1 cellular context compared by ENCODE assay signal in the genomic region with DNA sequence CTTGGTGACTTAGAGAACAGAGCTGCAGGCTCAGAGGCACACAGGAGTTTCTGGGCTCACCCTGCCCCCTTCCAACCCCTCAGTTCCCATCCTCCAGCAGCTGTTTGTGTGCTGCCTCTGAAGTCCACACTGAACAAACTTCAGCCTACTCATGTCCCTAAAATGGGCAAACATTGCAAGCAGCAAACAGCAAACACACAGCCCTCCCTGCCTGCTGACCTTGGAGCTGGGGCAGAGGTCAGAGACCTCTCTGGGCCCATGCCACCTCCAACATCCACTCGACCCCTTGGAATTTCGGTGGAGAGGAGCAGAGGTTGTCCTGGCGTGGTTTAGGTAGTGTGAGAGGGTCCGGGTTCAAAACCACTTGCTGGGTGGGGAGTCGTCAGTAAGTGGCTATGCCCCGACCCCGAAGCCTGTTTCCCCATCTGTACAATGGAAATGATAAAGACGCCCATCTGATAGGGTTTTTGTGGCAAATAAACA.
A peak's percentile ranks its signal among the peaks of the same experiment; 100 is the strongest.
TF ChIP-seq lines count a peak whose summit lies in the region.

No MANE protein-coding gene starts in this region.

TF ChIP-seq in HepG2, 621 proteins besides CTCF, POLR2A, EP300 and RAD21 (continued from another document and continues in another):
- TF ChIP-seq ZNF234 (CRISPR knock-in tag; conservative IDR thresholded peaks at IDR 0.05) (no peak), CREB1 (IDR thresholded peaks at IDR 0.05) (no peak), CREB1 (CRISPR knock-in tag; IDR thresholded peaks at IDR 0.05) (peak; percentile 77), LCORL (IDR thresholded peaks at IDR 0.05) (peak; percentile 82), LCORL (CRISPR knock-in tag; IDR thresholded peaks at IDR 0.05) (peak; percentile 100), SALL1 (CRISPR knock-in tag; IDR thresholded peaks at IDR 0.05) (peak; percentile 99), PRMT3 (CRISPR knock-in tag; IDR thresholded peaks at IDR 0.05; ENCODE audit: borderline replicate concordance, low read depth) (peak; percentile 49; the same call in 1 of the 2 replicates), ERF (CRISPR knock-in tag; IDR thresholded peaks at IDR 0.05) (peak; percentile 93), ATF1 (CRISPR knock-in tag; IDR thresholded peaks at IDR 0.05) (peak; percentile 74), RARA (CRISPR knock-in tag; IDR thresholded peaks at IDR 0.05) (peak; percentile 99), TFDP2 (CRISPR knock-in tag; IDR thresholded peaks at IDR 0.05) (peak; percentile 57; the same call in 1 of the 2 replicates), HNF4G (IDR thresholded peaks at IDR 0.05; ENCODE audit: borderline replicate concordance, low read depth, low read length) (peak; percentile 98), HNF4G (CRISPR knock-in tag; IDR thresholded peaks at IDR 0.05; ENCODE audit: borderline replicate concordance, low read depth) (peak; percentile 97), KDM5A (IDR thresholded peaks at IDR 0.05; ENCODE audit: borderline replicate concordance, low read length) (no peak), ZNF30 (CRISPR knock-in tag; IDR thresholded peaks at IDR 0.05) (no peak), HOXA3 (CRISPR knock-in tag; IDR thresholded peaks at IDR 0.05) (peak; percentile 91), FOXO1 (CRISPR knock-in tag; IDR thresholded peaks at IDR 0.05) (peak; percentile 100), BHLHE40 (IDR thresholded peaks at IDR 0.05; ENCODE audit: low read length) (peak; percentile 57), ZNF552 (CRISPR knock-in tag; IDR thresholded peaks at IDR 0.05; ENCODE audit: borderline replicate concordance) (peak; percentile 39; the same call in 1 of the 2 replicates), PAWR (CRISPR knock-in tag; IDR thresholded peaks at IDR 0.05; ENCODE audit: borderline replicate concordance) (no peak; the same call in 1 of the 2 replicates), HDAC2 (CRISPR knock-in tag; IDR thresholded peaks at IDR 0.05) (peak; percentile 99), RFXANK (CRISPR knock-in tag; IDR thresholded peaks at IDR 0.05) (peak; percentile 96), ZSCAN22 (CRISPR knock-in tag; IDR thresholded peaks at IDR 0.05) (0 out of 2 replicates have a peak, but pooled peaks have one; percentile 37), FOXP4 (CRISPR knock-in tag; IDR thresholded peaks at IDR 0.05) (peak; percentile 99), MEIS2 (CRISPR knock-in tag; IDR thresholded peaks at IDR 0.05) (peak; percentile 71; the same call in 1 of the 2 replicates), PHF5A (CRISPR knock-in tag; IDR thresholded peaks at IDR 0.05; ENCODE audit: low read depth, unreplicated experiment) (peak; percentile 98), ZNF768 (CRISPR knock-in tag; IDR thresholded peaks at IDR 0.05) (peak; percentile 67), SNAI1 (CRISPR knock-in tag; IDR thresholded peaks at IDR 0.05; ENCODE audit: borderline replicate concordance) (no peak), NR2F1 (CRISPR knock-in tag; IDR thresholded peaks at IDR 0.05) (peak; percentile 99 to 100), MBNL3 (CRISPR knock-in tag; conservative IDR thresholded peaks at IDR 0.05) (no peak), ATF2 (CRISPR knock-in tag; IDR thresholded peaks at IDR 0.05) (peak; percentile 91), TARDBP (CRISPR knock-in tag; IDR thresholded peaks at IDR 0.05) (peak; percentile 97), ZNF577 (CRISPR knock-in tag; IDR thresholded peaks at IDR 0.05; ENCODE audit: borderline replicate concordance, low read depth) (no peak), ZNF468 (CRISPR knock-in tag; IDR thresholded peaks at IDR 0.05) (no peak), IRF1 (CRISPR knock-in tag; IDR thresholded peaks at IDR 0.05; ENCODE audit: low read depth) (no peak), CC2D1A (CRISPR knock-in tag; IDR thresholded peaks at IDR 0.05) (no peak), ZNF672 (CRISPR knock-in tag; IDR thresholded peaks at IDR 0.05) (no peak), TRAFD1 (CRISPR knock-in tag; IDR thresholded peaks at IDR 0.05; ENCODE audit: borderline replicate concordance) (no peak), ZXDC (CRISPR knock-in tag; IDR thresholded peaks at IDR 0.05) (peak; percentile 65; the same call in 1 of the 2 replicates), NKX3-1 (CRISPR knock-in tag; IDR thresholded peaks at IDR 0.05) (0 out of 2 replicates have a peak, but pooled peaks have one; percentile 25), GLMP (CRISPR knock-in tag; IDR thresholded peaks at IDR 0.05; ENCODE audit: borderline replicate concordance) (no peak), TGIF2 (CRISPR knock-in tag; IDR thresholded peaks at IDR 0.05) (peak; percentile 52; the same call in 1 of the 2 replicates), ZNF160 (CRISPR knock-in tag; IDR thresholded peaks at IDR 0.05) (0 out of 2 replicates have a peak, but pooled peaks have one; percentile 58), ZNF501 (CRISPR knock-in tag; IDR thresholded peaks at IDR 0.05) (no peak), ZNF383 (CRISPR knock-in tag; IDR thresholded peaks at IDR 0.05; ENCODE audit: borderline replicate concordance) (no peak)
- TF ChIP-seq, protein P1, sequence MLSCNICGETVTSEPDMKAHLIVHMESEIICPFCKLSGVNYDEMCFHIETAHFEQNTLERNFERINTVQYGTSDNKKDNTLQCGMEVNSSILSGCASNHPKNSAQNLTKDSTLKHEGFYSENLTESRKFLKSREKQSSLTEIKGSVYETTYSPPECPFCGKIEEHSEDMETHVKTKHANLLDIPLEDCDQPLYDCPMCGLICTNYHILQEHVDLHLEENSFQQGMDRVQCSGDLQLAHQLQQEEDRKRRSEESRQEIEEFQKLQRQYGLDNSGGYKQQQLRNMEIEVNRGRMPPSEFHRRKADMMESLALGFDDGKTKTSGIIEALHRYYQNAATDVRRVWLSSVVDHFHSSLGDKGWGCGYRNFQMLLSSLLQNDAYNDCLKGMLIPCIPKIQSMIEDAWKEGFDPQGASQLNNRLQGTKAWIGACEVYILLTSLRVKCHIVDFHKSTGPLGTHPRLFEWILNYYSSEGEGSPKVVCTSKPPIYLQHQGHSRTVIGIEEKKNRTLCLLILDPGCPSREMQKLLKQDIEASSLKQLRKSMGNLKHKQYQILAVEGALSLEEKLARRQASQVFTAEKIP (CRISPR knock-in tag; IDR thresholded peaks at IDR 0.05; ENCODE audit: borderline replicate concordance): no peak
- TF ChIP-seq, protein P2, sequence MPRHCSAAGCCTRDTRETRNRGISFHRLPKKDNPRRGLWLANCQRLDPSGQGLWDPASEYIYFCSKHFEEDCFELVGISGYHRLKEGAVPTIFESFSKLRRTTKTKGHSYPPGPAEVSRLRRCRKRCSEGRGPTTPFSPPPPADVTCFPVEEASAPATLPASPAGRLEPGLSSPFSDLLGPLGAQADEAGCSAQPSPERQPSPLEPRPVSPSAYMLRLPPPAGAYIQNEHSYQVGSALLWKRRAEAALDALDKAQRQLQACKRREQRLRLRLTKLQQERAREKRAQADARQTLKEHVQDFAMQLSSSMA (CRISPR knock-in tag; IDR thresholded peaks at IDR 0.05): peak; percentile 42; the same call in 1 of the 2 replicates
- TF ChIP-seq, protein P3, sequence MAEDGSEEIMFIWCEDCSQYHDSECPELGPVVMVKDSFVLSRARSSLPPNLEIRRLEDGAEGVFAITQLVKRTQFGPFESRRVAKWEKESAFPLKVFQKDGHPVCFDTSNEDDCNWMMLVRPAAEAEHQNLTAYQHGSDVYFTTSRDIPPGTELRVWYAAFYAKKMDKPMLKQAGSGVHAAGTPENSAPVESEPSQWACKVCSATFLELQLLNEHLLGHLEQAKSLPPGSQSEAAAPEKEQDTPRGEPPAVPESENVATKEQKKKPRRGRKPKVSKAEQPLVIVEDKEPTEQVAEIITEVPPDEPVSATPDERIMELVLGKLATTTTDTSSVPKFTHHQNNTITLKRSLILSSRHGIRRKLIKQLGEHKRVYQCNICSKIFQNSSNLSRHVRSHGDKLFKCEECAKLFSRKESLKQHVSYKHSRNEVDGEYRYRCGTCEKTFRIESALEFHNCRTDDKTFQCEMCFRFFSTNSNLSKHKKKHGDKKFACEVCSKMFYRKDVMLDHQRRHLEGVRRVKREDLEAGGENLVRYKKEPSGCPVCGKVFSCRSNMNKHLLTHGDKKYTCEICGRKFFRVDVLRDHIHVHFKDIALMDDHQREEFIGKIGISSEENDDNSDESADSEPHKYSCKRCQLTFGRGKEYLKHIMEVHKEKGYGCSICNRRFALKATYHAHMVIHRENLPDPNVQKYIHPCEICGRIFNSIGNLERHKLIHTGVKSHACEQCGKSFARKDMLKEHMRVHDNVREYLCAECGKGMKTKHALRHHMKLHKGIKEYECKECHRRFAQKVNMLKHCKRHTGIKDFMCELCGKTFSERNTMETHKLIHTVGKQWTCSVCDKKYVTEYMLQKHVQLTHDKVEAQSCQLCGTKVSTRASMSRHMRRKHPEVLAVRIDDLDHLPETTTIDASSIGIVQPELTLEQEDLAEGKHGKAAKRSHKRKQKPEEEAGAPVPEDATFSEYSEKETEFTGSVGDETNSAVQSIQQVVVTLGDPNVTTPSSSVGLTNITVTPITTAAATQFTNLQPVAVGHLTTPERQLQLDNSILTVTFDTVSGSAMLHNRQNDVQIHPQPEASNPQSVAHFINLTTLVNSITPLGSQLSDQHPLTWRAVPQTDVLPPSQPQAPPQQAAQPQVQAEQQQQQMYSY (CRISPR knock-in tag; IDR thresholded peaks at IDR 0.05): no peak
